In genomic region chr1:178628637-178629548, GRCh38 we compare ENCODE assay signal across 16 cellular contexts.
DNase-seq lines count a peak whose midpoint lies in the region; TF ChIP-seq lines count a peak whose summit lies in the region.
"Had no signal": no experiment of that assay in that cellular context is flagged by ENCODE, and none has a peak within 500 bp of the region (broad histone marks: within the 10 kb centered on the region; RNA-seq: fewer than 3 reads in every experiment).

No MANE protein-coding gene starts in this region.

- no peak overlapping the region for H2BK5ac ChIP-seq in neuronal stem cell (ENCODE audit: low read length)

- H2AFZ ChIP-seq in neuronal stem cell (ENCODE audit: low read length): peak overlapping the region; percentile 61

- peaks cover 29% of the 10 kb centered on the region for H3K4me1 ChIP-seq in SJCRH30
- H3K4me1 ChIP-seq in neuronal stem cell (ENCODE audit: control insufficient read depth in 2 of 2, insufficient read depth in 1 of 2, low read depth in 1 of 2, low read length in 2 of 2): peaks cover 0 to 12% of the 10 kb centered on the region in 2 donors

- H3K27me3 Mint-ChIP-seq in activated CD4-positive, alpha-beta T cell treated with anti-CD3 and anti-CD28 coated beads, Interleukin-2, amount 10 ng/mL, durations not matched to agents 24 days and 14 days: peaks cover 3% of the 10 kb centered on the region
- H3K27me3 Mint-ChIP-seq: naive B cell had no signal

- peak overlapping the region; percentile 36 for H3K27ac ChIP-seq in SJCRH30
- peak overlapping the region; percentile 48 for H3K27ac ChIP-seq in neuronal stem cell (replicated peaks; ENCODE audit: low read length)
- H3K27ac ChIP-seq: vagina had no signal

- no peak overlapping the region for H3K14ac ChIP-seq in neuronal stem cell (ENCODE audit: low read length)

- H3K18ac ChIP-seq in neuronal stem cell (ENCODE audit: low read length): no peak overlapping the region

- no peak overlapping the region for H3K4me2 ChIP-seq in neuronal stem cell (ENCODE audit: insufficient read depth, low read length, poor library complexity, severe bottlenecking)

- H3K79me1 ChIP-seq in neuronal stem cell (ENCODE audit: low read depth, low read length): no peaks in the 10 kb centered on the region

- H3K4me3 ChIP-seq in SJCRH30: no peak overlapping the region
- H3K4me3 ChIP-seq in fibroblast of the aortic adventitia (ENCODE audit: low read depth, low read length): no peak overlapping the region
- H3K4me3 ChIP-seq in neuronal stem cell (ENCODE audit: low read length in 2 of 2): no peak overlapping the region
- H3K4me3 ChIP-seq: vagina had no signal

- H3K4ac ChIP-seq in neuronal stem cell (ENCODE audit: low read length): no peak overlapping the region

- H4K91ac ChIP-seq in neuronal stem cell (ENCODE audit: low read depth, low read length, poor library complexity): no peak overlapping the region

- H3K9me3 ChIP-seq in SJCRH30 (replicated peaks) (no peaks in the 10 kb centered on the region), neuronal stem cell (replicated peaks in 1 of 2; ENCODE audit: control insufficient read depth in 2 of 2, insufficient read depth in 1 of 2, low read depth in 1 of 2, low read length in 2 of 2) (no peaks in the 10 kb centered on the region)
- H3K9me3 ChIP-seq: vagina had no signal

- H3K4me1 Mint-ChIP-seq in activated CD4-positive, alpha-beta T cell treated with anti-CD3 and anti-CD28 coated beads, Interleukin-2, amount 10 ng/mL, durations not matched to agents 24 days and 14 days: no peaks in the 10 kb centered on the region

- H3K9ac ChIP-seq in neuronal stem cell (ENCODE audit: low read depth, low read length, poor library complexity): no peak overlapping the region

- no peak for TF ChIP-seq CTCF in fibroblast of the aortic adventitia (IDR thresholded peaks at IDR 0.05; ENCODE audit: insufficient read depth, low read length)

- no peak overlapping the region for H3K4me3 Mint-ChIP-seq in activated CD4-positive, alpha-beta T cell treated with anti-CD3 and anti-CD28 coated beads, Interleukin-2, amount 10 ng/mL, durations not matched to agents 24 days and 14 days
- H3K4me3 Mint-ChIP-seq: activated naive CD8-positive, alpha-beta T cell; CD8-positive, alpha-beta T cell had no signal

- no peak overlapping the region for H4K8ac ChIP-seq in neuronal stem cell (ENCODE audit: low read depth, low read length)

- H2BK12ac ChIP-seq in neuronal stem cell (ENCODE audit: low read length): no peak overlapping the region

- no peaks in the 10 kb centered on the region for H3K36me3 Mint-ChIP-seq in activated CD4-positive, alpha-beta T cell treated with anti-CD3 and anti-CD28 coated beads, Interleukin-2, amount 10 ng/mL, durations not matched to agents 24 days and 14 days (ENCODE audit: low read depth)
- H3K36me3 Mint-ChIP-seq: activated naive CD8-positive, alpha-beta T cell; CD8-positive, alpha-beta T cell had no signal

- no peaks in the 10 kb centered on the region for H3K27me3 ChIP-seq in SJCRH30
- H3K27me3 ChIP-seq in neuronal stem cell (ENCODE audit: control insufficient read depth in 3 of 3, insufficient read depth in 3 of 3, low read depth in 1 of 3, low read length in 3 of 3): no peaks in the 10 kb centered on the region
- H3K27me3 ChIP-seq: vagina had no signal

- H3K27ac Mint-ChIP-seq in activated CD4-positive, alpha-beta T cell treated with anti-CD3 and anti-CD28 coated beads, Interleukin-2, amount 10 ng/mL, durations not matched to agents 24 days and 14 days: no peak overlapping the region
- H3K27ac Mint-ChIP-seq: activated naive CD8-positive, alpha-beta T cell; CD8-positive, alpha-beta T cell had no signal

- WGBS in neuronal stem cell (ENCODE audit: extremely low coverage in 2 of 2, insufficient read length in 2 of 2, insufficient replicate concordance in 1 of 2), 2 donors: no CpG with 5 or more reads among the region's 4 CpGs

- intact Hi-C loops in activated CD4-positive, alpha-beta T cell treated with anti-CD3 and anti-CD28 coated beads, Interleukin-2, amount 10 ng/mL, durations not matched to agents 24 days and 14 days (cut with micrococcal nuclease): no loop called here

- no peaks in the 10 kb centered on the region for H3K9me3 Mint-ChIP-seq in activated CD4-positive, alpha-beta T cell treated with anti-CD3 and anti-CD28 coated beads, Interleukin-2, amount 10 ng/mL, durations not matched to agents 24 days and 14 days
- H3K9me3 Mint-ChIP-seq: CD8-positive, alpha-beta T cell; naive B cell had no signal

- no peak overlapping the region for H2BK120ac ChIP-seq in neuronal stem cell (ENCODE audit: low read depth, low read length)

- no peak overlapping the region for H3K23ac ChIP-seq in neuronal stem cell (ENCODE audit: low read depth, low read length, poor library complexity)

- DNase-seq in EL: peak; percentile 90
- DNase-seq in SJCRH30: peak; percentile 34 to 59
- DNase-seq in fibroblast of the aortic adventitia (ENCODE audit: low read depth): peak; percentile 90
- peak; percentile 36 for DNase-seq in neuronal stem cell (ENCODE audit: low spot score)
- DNase-seq in DMS79 treated with DMSO at 0.1 percent for 48 hours (lab: John Stamatoyannopoulos, UW): no peak
- DNase-seq in activated CD4-positive, alpha-beta T cell treated with anti-CD3 and anti-CD28 coated beads, Interleukin-2, amount 10 ng/mL, durations not matched to agents 24 days and 14 days: no peak
- no peak for DNase-seq in GM19238 (ENCODE audit: insufficient read length, low spot score)
- DNase-seq in NCI-H1930 (lab: John Stamatoyannopoulos, UW): no peak
- DNase-seq: activated CD8-positive, alpha-beta memory T cell treated with anti-CD3 and anti-CD28 coated beads for 24 hours; CD8-positive, alpha-beta T cell; MV-4-11; naive B cell; small intestine; T-helper 2 cell had no signal

- no peak overlapping the region for H2BK15ac ChIP-seq in neuronal stem cell (ENCODE audit: low read length)

- no peak overlapping the region for H2AK5ac ChIP-seq in neuronal stem cell (ENCODE audit: low read depth, low read length)

- H3K36me3 ChIP-seq in SJCRH30 (no peaks in the 10 kb centered on the region), neuronal stem cell (replicated peaks in 1 of 2; ENCODE audit: control insufficient read depth in 2 of 2, insufficient read depth in 2 of 2, low read length in 2 of 2) (no peaks in the 10 kb centered on the region)
- H3K36me3 ChIP-seq: vagina had no signal

Comparison
In these comparisons a context has a peak if more than half of its experiments do, and no peak if none do; other contexts are left out.
1. DNase-seq: peak in EL (single experiment), SJCRH30 (2 of 2), fibroblast of the aortic adventitia (single experiment) and neuronal stem cell (single experiment); none in DMS79 treated with DMSO at 0.1 percent for 48 hours (single experiment), activated CD4-positive, alpha-beta T cell treated with anti-CD3 and anti-CD28 coated beads, Interleukin-2, amount 10 ng/mL, durations not matched to agents 24 days and 14 days (single experiment), GM19238 (single experiment) and NCI-H1930 (0 of 2).